18 cellular contexts compared by ENCODE assay signal in genomic region chr10:25048463-25048862, GRCh38. TPM values are rescaled to one million over a fixed set of nuclear protein-coding genes. Genes with fewer than 3 reads are reported as not detected.
"Had no signal": no experiment of that assay in that cellular context is flagged by ENCODE, and none has a peak within 500 bp of the region (broad histone marks: within the 10 kb centered on the region; RNA-seq: fewer than 3 reads in every experiment).

No MANE protein-coding gene starts in this region.

- H3K4me3 ChIP-seq: body of pancreas, esophagus squamous epithelium, left lung had no signal

- H3K27ac ChIP-seq: body of pancreas, esophagus squamous epithelium, left lung had no signal

- ATAC-seq: activated CD8-positive, alpha-beta T cell treated with anti-CD3 and anti-CD28 coated beads for 36 hours; activated T-cell treated with anti-CD3 and anti-CD28 coated beads, Interleukin-2, amount 50 U/mL, for 4 hours; T-helper 17 cell had no signal

- DNase-seq: activated B cell treated with CpG ODN at 0.5 μM for 24 hours; activated CD4-positive, alpha-beta T cell treated with anti-CD3 and anti-CD28 coated beads for 48 hours; activated CD8-positive, alpha-beta T cell treated with anti-CD3 and anti-CD28 coated beads for 36 hours; activated effector memory CD4-positive, alpha-beta T cell treated with Interleukin-2 at 50 U/mL for 16 hours; activated naive CD4-positive, alpha-beta T cell treated with anti-CD3 and anti-CD28 coated beads, Interleukin-2, amount 50 U/mL, for 16 hours; activated T-cell treated with anti-CD3 and anti-CD28 coated beads, Interleukin-2, amount 50 U/mL, for 4 hours; effector CD8-positive, alpha-beta T cell; esophagus squamous epithelium; foreskin melanocyte; left lung; mesendoderm; stimulated activated CD4-positive, alpha-beta T cell treated with anti-CD3 and anti-CD28 coated beads, Interleukin-4, amount 100 ng/mL, for 24 hours; stimulated activated naive CD4-positive, alpha-beta T cell; T-helper 17 cell; trophoblast cell had no signal

- H3K36me3 ChIP-seq: esophagus squamous epithelium, left lung had no signal

- H3K4me1 ChIP-seq: body of pancreas had no signal

- H3K4me1 Mint-ChIP-seq: activated B cell treated with CpG ODN at 0.5 μM for 24 hours; central memory CD8-positive, alpha-beta T cell; neural crest cell; T-helper 17 cell had no signal

- H3K9me3 Mint-ChIP-seq: activated B cell treated with CpG ODN at 0.5 μM for 24 hours; activated CD8-positive, alpha-beta T cell treated with anti-CD3 and anti-CD28 coated beads for 36 hours; activated T-cell treated with anti-CD3 and anti-CD28 coated beads, Interleukin-2, amount 50 U/mL, for 4 hours; central memory CD8-positive, alpha-beta T cell had no signal

- H3K4me3 Mint-ChIP-seq: activated B cell treated with CpG ODN at 0.5 μM for 24 hours; activated CD8-positive, alpha-beta T cell treated with anti-CD3 and anti-CD28 coated beads for 36 hours; activated T-cell treated with anti-CD3 and anti-CD28 coated beads, Interleukin-2, amount 50 U/mL, for 4 hours; central memory CD8-positive, alpha-beta T cell; neural crest cell; T-helper 17 cell had no signal

- H3K27ac Mint-ChIP-seq: activated B cell treated with CpG ODN at 0.5 μM for 24 hours; activated CD8-positive, alpha-beta T cell treated with anti-CD3 and anti-CD28 coated beads for 36 hours; T-helper 17 cell had no signal

- H3K27me3 ChIP-seq: body of pancreas, esophagus squamous epithelium, left lung had no signal

RNA-seq across cellular contexts. Expression of gene ENKUR, which starts 32.5 kb away (rescaled TPM):
- total RNA-seq: activated B cell treated with CpG ODN at 0.5 μM for 24 hours; activated CD8-positive, alpha-beta T cell treated with anti-CD3 and anti-CD28 coated beads for 36 hours; activated T-cell treated with anti-CD3 and anti-CD28 coated beads, Interleukin-2, amount 50 U/mL, for 4 hours; body of pancreas had no signal
